8 cellular contexts compared by ENCODE assay signal in genomic region chr20:32358883-32359632, GRCh38. TPM values are rescaled to one million over a fixed set of nuclear protein-coding genes. Genes with fewer than 3 reads are reported as not detected.
DNase-seq lines count a peak whose midpoint lies in the region; ATAC-seq, FAIRE-seq and TF ChIP-seq lines count a peak whose summit lies in the region.

No MANE protein-coding gene starts in this region.

- no peak for TF ChIP-seq RAD21 in A549 (conservative IDR thresholded peaks at IDR 0.05 in 1 of 2, IDR thresholded peaks at IDR 0.05 in 1 of 2)

- CTCF ChIA-PET in A549 (lab: Yijun Ruan, JAX) = interaction anchor here (1.4 to 1.5 kb wide), 2 partner anchors 21 to 26 kb away, joined by 3 to 4 read pairs; no protein-coding TSS in a partner anchor

- DNase-seq in A549 (ENCODE audit: low read depth in 1 of 2, low spot score in 1 of 2) (peak; percentile 62 to 72), M059J (ENCODE audit: low read depth) (peak; percentile 74), T1000 (lab: John Stamatoyannopoulos, UW) (peak; percentile 44), astrocyte of the hippocampus (ENCODE audit: low read depth, low spot score) (peak; percentile 80), iPS DF 19.7 (ENCODE audit: low read depth, low spot score) (peak; percentile 94), gastrocnemius medialis (peak; percentile 56 to 65), occipital lobe (lab: John Stamatoyannopoulos, UW) (no peak)

- POLR2A ChIA-PET in A549 (lab: Yijun Ruan, JAX) = no interaction called here

- peak overlapping the region; percentile 86 for H3K4me2 ChIP-seq in A549

- TF ChIP-seq POLR2A in A549 (IDR thresholded peaks at IDR 0.05; ENCODE audit: low read length) = peak; percentile 54; the same call in 1 of the 2 replicates
- peak; percentile 62 to 73 for TF ChIP-seq POLR2A in gastrocnemius medialis (IDR thresholded peaks at IDR 0.05)

- TF ChIP-seq CTCF in A549 (IDR thresholded peaks at IDR 0.05) (no peak; the same call in 2 of the 3 replicates), gastrocnemius medialis (IDR thresholded peaks at IDR 0.05 in 4 of 5, conservative IDR thresholded peaks at IDR 0.05 in 1 of 5) (no peak)

- H3K4me1 ChIP-seq in A549 (peaks cover 63% of the 10 kb centered on the region), gastrocnemius medialis (peaks cover 40 to 47% of the 10 kb centered on the region in 2 donors)

- no peaks in the 10 kb centered on the region for H3K36me3 ChIP-seq in gastrocnemius medialis

- H3K4me3 ChIP-seq in A549 (peak overlapping the region; percentile 73), gastrocnemius medialis (peak overlapping the region; percentile 75 to 98 (median 90))

- 3% methylated on average over 19 of the region's 46 CpGs for WGBS in A549 (ENCODE audit: missing lambda C conversion rate)

- no peak for TF ChIP-seq EP300 in A549 (IDR thresholded peaks at IDR 0.05)

- in situ Hi-C loops in gastrocnemius medialis (cut with MboI; ENCODE audit: low sequenced_read_pairs in 4 of 4) = no loop called here

- no peaks in the 10 kb centered on the region for H3K9me3 ChIP-seq in A549
- H3K9me3 ChIP-seq in gastrocnemius medialis = no peaks in the 10 kb centered on the region

- H3K27ac ChIP-seq in A549 = peak overlapping the region; percentile 98 to 100
- H3K27ac ChIP-seq in gastrocnemius medialis = peak overlapping the region; percentile 90 to 99 (median 98)

- intact Hi-C loops in gastrocnemius medialis (cut with DNase I; ENCODE audit: low total_unique reads) = loop anchor here (1.0 to 10.0 kb wide), 6 partner anchors 82 to 1636 kb away; partner anchors contain the start of genes CHMP4B, KIF3B, PLAGL2 and POFUT1

- no peak for FAIRE-seq in A549 (lab: Jason Lieb, UNC)

- peak; percentile 40 to 48 for ATAC-seq in A549
- ATAC-seq in GM18867 (IDR thresholded peaks at IDR 0.05; ENCODE audit: unreplicated experiment) = peak; percentile 18
- peak; percentile 41 to 55 for ATAC-seq in gastrocnemius medialis

- H3K27me3 ChIP-seq in gastrocnemius medialis = no peaks in the 10 kb centered on the region

TF ChIP-seq in A549, 52 proteins besides CTCF, POLR2A, EP300 and RAD21:
- TF ChIP-seq FOSL2 (IDR thresholded peaks at IDR 0.05) (no peak), FOSL2 (CRISPR knock-in tag; IDR thresholded peaks at IDR 0.05) (no peak), MAFK (IDR thresholded peaks at IDR 0.05; ENCODE audit: partially characterized antibody) (no peak), GATA3 (IDR thresholded peaks at IDR 0.05; ENCODE audit: borderline replicate concordance) (0 out of 2 replicates have a peak, but pooled peaks have one; percentile 10), BCL3 (IDR thresholded peaks at IDR 0.05) (0 out of 3 replicates have a peak, but pooled peaks have one; percentile 36), MAZ (IDR thresholded peaks at IDR 0.05; ENCODE audit: borderline replicate concordance, low read depth, low read length) (0 out of 2 replicates have a peak, but pooled peaks have one; percentile 27), MYC (IDR thresholded peaks at IDR 0.05; ENCODE audit: borderline replicate concordance, low read length) (no peak), MAX (IDR thresholded peaks at IDR 0.05) (0 out of 2 replicates have a peak, but pooled peaks have one; percentile 4), PHF8 (IDR thresholded peaks at IDR 0.05; ENCODE audit: borderline replicate concordance, low read depth) (peak; percentile 59; the same call in 1 of the 2 replicates), JUN (IDR thresholded peaks at IDR 0.05) (peak in 1 of 2 experiments; percentile 37; a peak in 2 of 5 replicates), CEBPB (IDR thresholded peaks at IDR 0.05) (no peak)

RNA-seq across cellular contexts. Expression of gene ASXL1, which starts 0.9 kb away (rescaled TPM):
- polyA plus RNA-seq in A549 (2011; rRNA removed) = 36.0 and 41.8 TPM in 2 replicates
- 23.7 and 26.2 TPM in 2 replicates for polyA plus RNA-seq in A549 (2012; cell fraction: cytosol; rRNA removed)
- polyA plus RNA-seq in A549 (2012; cell fraction: nucleus; rRNA removed) = 99.3 and 131 TPM in 2 replicates
- 35.7 to 40.3 TPM (median 40.1 TPM) in 3 replicates for polyA plus RNA-seq in A549 (2017; fragmentation: RNase III; extraction: RNeasy Plus Mini Kit Qiagen cat#74134 plus additional on column Dnase treatment)
- polyA minus RNA-seq in A549 (2011; rRNA and poly(A)+ RNA removed) = 69.6 and 72.3 TPM in 2 replicates
- total RNA-seq in M059J (2014; rRNA removed; shearing (Covaris generic)) = 27.4 and 43.5 TPM in 2 replicates
- total RNA-seq in gastrocnemius medialis = 10 to 100 TPM; 21.8 to 36.6 (median 28.4) TPM
- total RNA-seq in occipital lobe = 70.2 TPM
